Comparison of ENCODE assay signal across 8 cellular contexts in the genomic region with DNA sequence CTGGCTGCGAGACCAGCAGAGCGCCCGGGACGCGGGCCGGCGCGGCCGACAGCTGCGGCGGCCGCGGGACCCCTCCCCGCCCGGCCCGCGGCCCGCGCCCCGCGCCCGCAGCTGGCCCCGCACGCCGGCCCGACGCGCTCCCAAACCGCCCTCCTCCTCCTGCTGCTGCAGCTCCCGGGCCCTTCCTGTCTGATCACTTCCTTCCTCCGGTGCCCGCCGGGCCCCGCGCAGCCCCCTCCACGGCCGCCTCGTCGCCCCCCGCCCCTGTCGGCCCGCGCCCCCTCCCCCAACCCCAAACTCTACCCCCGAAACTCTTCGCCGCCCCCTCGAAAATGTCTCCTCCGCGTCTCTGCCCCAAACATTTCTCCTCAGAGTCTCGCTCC. TPM values are rescaled to one million over a fixed set of nuclear protein-coding genes. Genes with fewer than 3 reads are reported as not detected.
DNase-seq lines count a peak whose midpoint lies in the region; ATAC-seq and TF ChIP-seq lines count a peak whose summit lies in the region.

No MANE protein-coding gene starts in this region.

- H3K9me3 ChIP-seq in H9 (ENCODE audit: control insufficient read depth, low read depth, low read length), result no peaks in the 10 kb centered on the region
- H3K9me3 ChIP-seq in mononuclear cell (ENCODE audit: low read depth, low read length), result no peaks in the 10 kb centered on the region
- H3K9me3 ChIP-seq in transverse colon, result no peaks in the 10 kb centered on the region

- peaks cover 6% of the 10 kb centered on the region for H3K23me2 ChIP-seq in H9 (ENCODE audit: insufficient read length, low read depth, low read length, poor library complexity, severe bottlenecking)

- peak overlapping the region; percentile 69; the same call in 1 of the 2 replicates for H2BK15ac ChIP-seq in H9 (ENCODE audit: low read depth, low read length)

- no peak overlapping the region for H4K91ac ChIP-seq in H9 (ENCODE audit: insufficient read length, low read depth, low read length)

- no peak overlapping the region for H2BK20ac ChIP-seq in H9 (ENCODE audit: low read depth, low read length, poor library complexity, severe bottlenecking)

- peaks cover 0 to 7% (median 2%) of the 10 kb centered on the region in 3 experiments; a peak in 4 of 7 replicates for H3K36me3 Mint-ChIP-seq in H9 (ENCODE audit: insufficient read depth in 1 of 3, low read depth in 3 of 3)

- TF ChIP-seq CTCF in H9 (conservative IDR thresholded peaks at IDR 0.05) (no peak), dorsolateral prefrontal cortex (IDR thresholded peaks at IDR 0.05 in 54 of 56, conservative IDR thresholded peaks at IDR 0.05 in 2 of 56; ENCODE audit: low read depth in 1 of 56, partially characterized antibody in 56 of 56) (no peak), transverse colon (IDR thresholded peaks at IDR 0.05) (no peak)

- no peaks in the 10 kb centered on the region for H3K36me3 ChIP-seq in transverse colon

- H3K4me3 ChIP-seq in dorsolateral prefrontal cortex (peak overlapping the region; percentile 48 to 92 (median 79)), mononuclear cell (ENCODE audit: low read length) (peak overlapping the region; percentile 72), transverse colon (peak overlapping the region; percentile 70 to 99 (median 84))

- H3K18ac ChIP-seq in H9 (ENCODE audit: insufficient read length, low read depth, low read length), result peak overlapping the region; percentile 90

- H3K4me1 ChIP-seq in H9 (ENCODE audit: insufficient read depth, low read length), result no peaks in the 10 kb centered on the region; the same call in 1 of the 2 replicates
- peaks cover 30% of the 10 kb centered on the region for H3K4me1 ChIP-seq in mononuclear cell (ENCODE audit: insufficient read depth, low read length)
- peaks cover 6 to 61% (median 44%) of the 10 kb centered on the region in 4 donors for H3K4me1 ChIP-seq in transverse colon

- H3K27ac ChIP-seq in H9 (ENCODE audit: insufficient read length, low read depth, low read length) (peak overlapping the region; percentile 82), dorsolateral prefrontal cortex (peak overlapping the region in 52 of 59 donors; percentile 9 to 93 (median 82)), transverse colon (peak overlapping the region; percentile 95 to 100 (median 96))

- H3K27me3 ChIP-seq in H9 (ENCODE audit: insufficient read depth, low read length), result no peaks in the 10 kb centered on the region; the same call in 1 of the 2 replicates
- no peaks in the 10 kb centered on the region for H3K27me3 ChIP-seq in dorsolateral prefrontal cortex
- no peaks in the 10 kb centered on the region for H3K27me3 ChIP-seq in mononuclear cell (ENCODE audit: insufficient read depth, low read length)
- no peaks in the 10 kb centered on the region for H3K27me3 ChIP-seq in transverse colon

- H3K4ac ChIP-seq in H9 (ENCODE audit: low read depth, low read length), result no peak overlapping the region

- H3K79me2 ChIP-seq in H9 (ENCODE audit: insufficient read depth, low read length), result peaks cover 28% of the 10 kb centered on the region; the same call in 1 of the 2 replicates

- H3K9me3 Mint-ChIP-seq in H9, result 0 out of 5 replicates have a peak, but pooled peaks cover 0 to 2% of the 10 kb centered on the region in 2 experiments

- ATAC-seq in GM21526 (IDR thresholded peaks at IDR 0.05; ENCODE audit: low FRiP score, unreplicated experiment), result no peak

- H3K4me3 Mint-ChIP-seq in H9, result peak overlapping the region; percentile 97 to 98

- H2BK5ac ChIP-seq in H9 (ENCODE audit: insufficient read length, low read length), result no peak overlapping the region

- peak overlapping the region; percentile 97; the same call in 1 of the 2 replicates for H3K14ac ChIP-seq in H9 (ENCODE audit: insufficient read depth, low read length)

- TF ChIP-seq POLR2A in transverse colon (IDR thresholded peaks at IDR 0.05), result no peak

- intact Hi-C loops in dorsolateral prefrontal cortex (cut with DNase I), result loop anchor here in 1 of 2 donors (5.0 kb wide), 1 partner anchor 66 kb away; no protein-coding TSS in a partner anchor
- intact Hi-C loops in transverse colon (cut with DNase I; ENCODE audit: low total_unique reads), result no loop called here

- H2BK12ac ChIP-seq in H9 (ENCODE audit: insufficient read length, low read depth, low read length), result peak overlapping the region; percentile 74

- peaks cover 2% of the 10 kb centered on the region for H3K79me1 ChIP-seq in H9 (ENCODE audit: insufficient read depth, low read depth, low read length, poor library complexity, severe bottlenecking)

- H3T11ph ChIP-seq in H9 (ENCODE audit: low read length), result no peak overlapping the region

- H2AK5ac ChIP-seq in H9 (ENCODE audit: insufficient read length, low read length), result no peak overlapping the region

- H2AFZ ChIP-seq in H9 (ENCODE audit: low read length), result no peak overlapping the region

- no peak overlapping the region for H3K56ac ChIP-seq in H9 (ENCODE audit: insufficient read length, low read depth, low read length)

- no peaks in the 10 kb centered on the region for H4K20me1 ChIP-seq in H9 (ENCODE audit: control insufficient read depth, insufficient read depth, insufficient read length)

- peaks cover 32 to 40% of the 10 kb centered on the region in 2 experiments for H3K4me1 Mint-ChIP-seq in H9

- H3K27ac Mint-ChIP-seq in H9, result peak overlapping the region; percentile 98 to 99 (median 99)

- WGBS in H9 (ENCODE audit: extremely low coverage, insufficient read length, low lambda C conversion rate), result no CpG with 5 or more reads among the region's 50 CpGs
- WGBS in transverse colon (ENCODE audit: low coverage in 1 of 2), 2 donors, result 0% methylated on average over 7 of the region's 50 CpGs; no CpG with 5 or more reads in 1 of the 2 donors

- DNase-seq in AML-193 (lab: John Stamatoyannopoulos, UW), result peak; percentile 16 to 22
- DNase-seq in H9, result peak; percentile 36
- peak in 3 of 5 experiments; percentile 19 to 38 (median 23) for DNase-seq in T-helper 2 cell
- DNase-seq in dorsolateral prefrontal cortex, result peak in 2 of 10 donors; percentile 14 to 44
- DNase-seq in transverse colon, result peak; percentile 39
- DNase-seq in amniotic stem cell (lab: John Stamatoyannopoulos, UW), result no peak

- no peak for TF ChIP-seq EP300 in transverse colon (IDR thresholded peaks at IDR 0.05; ENCODE audit: low read depth)

- peak overlapping the region; percentile 78 for H3K4me2 ChIP-seq in H9 (ENCODE audit: insufficient read depth, insufficient read length, low read length)

- in situ Hi-C loops in transverse colon (cut with MboI; ENCODE audit: low pct_ligation_motif_present in 1 of 4, low pct_unique_long_range_greater_than_20kb in 1 of 4, low sequenced_read_pairs in 3 of 4), result no loop called here

- no peak overlapping the region for H3K23ac ChIP-seq in H9 (ENCODE audit: insufficient read length, low read depth, low read length)

- H2BK120ac ChIP-seq in H9 (ENCODE audit: low read depth, low read length, poor library complexity, severe bottlenecking), result no peak overlapping the region

- H3K9ac ChIP-seq in H9 (ENCODE audit: extremely low read depth, insufficient read length, low read length), result peak overlapping the region; percentile 94

- H4K5ac ChIP-seq in H9 (ENCODE audit: insufficient read length, low read depth, low read length), result no peak overlapping the region

- no peak overlapping the region for H4K8ac ChIP-seq in H9 (replicated peaks; ENCODE audit: insufficient read length, low read depth, low read length)

- H3K27me3 Mint-ChIP-seq in H9 (ENCODE audit: low read depth), result peaks cover 2% of the 10 kb centered on the region; the same call in 1 of the 2 replicates

RNA-seq across cellular contexts. Expression of a gene that starts 0.6 kb away (rescaled TPM):
- total RNA-seq in H9 (2021) (45.4 and 48.2 TPM in 2 replicates), dorsolateral prefrontal cortex (100 to 1,000 TPM in 3 of 120 experiments, 10 to 100 TPM in 117; 23.0 to 108 (median 71.6) TPM), mononuclear cell (20.1 TPM), transverse colon (10 to 100 TPM; 28.3 to 46.4 (median 33.3) TPM)

RNA-seq across cellular contexts. Expression of a gene that starts 49.2 kb away (rescaled TPM):
- total RNA-seq in H9 (2021) (3.1 and 3.3 TPM in 2 replicates), dorsolateral prefrontal cortex (1 to 10 TPM in 97 of 120 experiments, under 1 TPM in 23; 0.32 to 8.1 (median 1.5) TPM), mononuclear cell (not detected), transverse colon (under 1 TPM in 2 of 4 donors, not detected in 2; 0.14 to 0.20 TPM)
